ENCODE assay signal across 1 cellular context in the genomic region with DNA sequence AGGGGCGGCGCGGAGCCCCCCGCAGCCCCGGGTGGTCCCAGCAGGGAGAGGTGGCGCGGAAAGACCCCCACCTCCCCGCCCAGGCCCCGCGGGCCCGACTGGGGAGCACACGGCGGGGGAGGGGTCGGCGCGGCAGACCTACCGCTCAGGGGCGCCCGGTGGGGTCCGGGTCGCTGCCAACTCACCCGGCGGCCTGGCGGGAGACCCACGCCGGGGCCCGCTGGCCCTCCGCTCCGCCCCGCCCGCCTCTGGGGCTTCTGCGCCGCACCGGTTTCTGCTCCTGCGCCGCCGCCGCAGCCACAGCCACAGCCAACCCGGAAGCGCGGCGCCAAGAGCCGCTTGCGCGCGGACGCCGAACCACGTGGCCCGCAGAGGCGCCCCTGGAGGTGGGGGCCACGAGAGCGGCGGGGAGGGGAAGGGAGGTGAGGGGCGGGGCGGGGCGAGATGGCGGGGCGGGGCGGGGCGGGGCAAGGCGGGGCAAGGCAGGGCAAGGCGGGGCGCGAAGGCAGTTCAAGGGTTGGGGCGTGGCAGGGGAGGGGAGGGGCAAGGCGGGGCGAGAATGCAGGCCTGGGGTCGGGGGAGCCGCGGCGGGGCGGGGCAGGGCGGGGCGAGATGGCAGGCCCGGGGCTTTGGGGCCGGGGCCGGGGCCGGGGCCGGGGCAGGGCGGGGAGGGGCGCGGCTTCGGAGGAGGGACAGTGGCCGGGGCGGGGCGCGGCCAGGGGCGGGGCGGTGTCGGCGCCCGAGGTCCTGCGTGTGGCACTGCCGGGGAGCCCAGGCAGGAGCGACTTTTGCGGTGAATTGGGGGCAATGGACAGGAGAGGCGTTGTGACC.
TF ChIP-seq lines count a peak whose summit lies in the region.

A gene (minus strand): TSS at position 307 of the 831 bp plus-strand sequence. CDS start 1,193 bp downstream, outside the sequence.

TF ChIP-seq in H1, 55 proteins besides CTCF, POLR2A, EP300 and RAD21:
- no peak for TF ChIP-seq BRCA1 (IDR thresholded peaks at IDR 0.05; ENCODE audit: low read depth, low read length)
- no peak for TF ChIP-seq POU5F1 (IDR thresholded peaks at IDR 0.05; ENCODE audit: low read depth, low read length)
- peak; percentile 78 for TF ChIP-seq PHF8 (conservative IDR thresholded peaks at IDR 0.05; ENCODE audit: low read depth, low read length)
- TF ChIP-seq, protein P1, sequence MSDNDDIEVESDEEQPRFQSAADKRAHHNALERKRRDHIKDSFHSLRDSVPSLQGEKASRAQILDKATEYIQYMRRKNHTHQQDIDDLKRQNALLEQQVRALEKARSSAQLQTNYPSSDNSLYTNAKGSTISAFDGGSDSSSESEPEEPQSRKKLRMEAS (IDR thresholded peaks at IDR 0.05), result peak; percentile 87
- TF ChIP-seq EGR1 (IDR thresholded peaks at IDR 0.05; ENCODE audit: borderline replicate concordance, low read depth, low read length), result no peak
- TF ChIP-seq RNF2 (IDR thresholded peaks at IDR 0.05; ENCODE audit: borderline replicate concordance, low read depth, low read length, missing control alignments, poor library complexity, severe bottlenecking), result no peak
- TF ChIP-seq, protein P2, sequence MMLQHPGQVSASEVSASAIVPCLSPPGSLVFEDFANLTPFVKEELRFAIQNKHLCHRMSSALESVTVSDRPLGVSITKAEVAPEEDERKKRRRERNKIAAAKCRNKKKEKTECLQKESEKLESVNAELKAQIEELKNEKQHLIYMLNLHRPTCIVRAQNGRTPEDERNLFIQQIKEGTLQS (IDR thresholded peaks at IDR 0.05; ENCODE audit: insufficient read depth, low read depth, low read length), result no peak
- peak; percentile 16; the same call in 1 of the 2 replicates for TF ChIP-seq TBP (IDR thresholded peaks at IDR 0.05; ENCODE audit: low read depth, low read length)
- TF ChIP-seq NRF1 (IDR thresholded peaks at IDR 0.05; ENCODE audit: low read depth, low read length), result peak; percentile 37; the same call in 1 of the 2 replicates
- TF ChIP-seq SAP30 (IDR thresholded peaks at IDR 0.05; ENCODE audit: insufficient read depth, insufficient replicate concordance, low read length), result no peak
- TF ChIP-seq CHD2 (IDR thresholded peaks at IDR 0.05; ENCODE audit: low read length), result no peak
- no peak for TF ChIP-seq RBBP5 (IDR thresholded peaks at IDR 0.05; ENCODE audit: borderline replicate concordance, low read depth, low read length)
- no peak for TF ChIP-seq NANOG (IDR thresholded peaks at IDR 0.05; ENCODE audit: insufficient read depth, low read depth, low read length, poor library complexity, severe bottlenecking)
- TF ChIP-seq HDAC2 (IDR thresholded peaks at IDR 0.05; ENCODE audit: borderline replicate concordance in 1 of 2, low read depth in 2 of 2, low read length in 2 of 2), result no peak
- no peak for TF ChIP-seq KDM1A (IDR thresholded peaks at IDR 0.05; ENCODE audit: borderline replicate concordance, low read length)
- TF ChIP-seq, protein P3, sequence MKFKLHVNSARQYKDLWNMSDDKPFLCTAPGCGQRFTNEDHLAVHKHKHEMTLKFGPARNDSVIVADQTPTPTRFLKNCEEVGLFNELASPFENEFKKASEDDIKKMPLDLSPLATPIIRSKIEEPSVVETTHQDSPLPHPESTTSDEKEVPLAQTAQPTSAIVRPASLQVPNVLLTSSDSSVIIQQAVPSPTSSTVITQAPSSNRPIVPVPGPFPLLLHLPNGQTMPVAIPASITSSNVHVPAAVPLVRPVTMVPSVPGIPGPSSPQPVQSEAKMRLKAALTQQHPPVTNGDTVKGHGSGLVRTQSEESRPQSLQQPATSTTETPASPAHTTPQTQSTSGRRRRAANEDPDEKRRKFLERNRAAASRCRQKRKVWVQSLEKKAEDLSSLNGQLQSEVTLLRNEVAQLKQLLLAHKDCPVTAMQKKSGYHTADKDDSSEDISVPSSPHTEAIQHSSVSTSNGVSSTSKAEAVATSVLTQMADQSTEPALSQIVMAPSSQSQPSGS (IDR thresholded peaks at IDR 0.05; ENCODE audit: low read length), result no peak
- TF ChIP-seq ZNF274 (IDR thresholded peaks at IDR 0.05; ENCODE audit: borderline replicate concordance, extremely low read depth, low read length), result no peak
- TF ChIP-seq SP1 (IDR thresholded peaks at IDR 0.05; ENCODE audit: low read depth, low read length), result no peak
- no peak for TF ChIP-seq GABPA (IDR thresholded peaks at IDR 0.05; ENCODE audit: borderline replicate concordance, insufficient read depth, low read length)
- TF ChIP-seq JUND (IDR thresholded peaks at IDR 0.05; ENCODE audit: low read length), result no peak
- no peak for TF ChIP-seq TCF12 (IDR thresholded peaks at IDR 0.05; ENCODE audit: low read depth, low read length)
- no peak for TF ChIP-seq SIX5 (IDR thresholded peaks at IDR 0.05; ENCODE audit: low read depth, low read length)
- TF ChIP-seq ASH2L (IDR thresholded peaks at IDR 0.05; ENCODE audit: low read length), result no peak
- peak; percentile 73 for TF ChIP-seq TAF1 (IDR thresholded peaks at IDR 0.05; ENCODE audit: low read depth, low read length)
- TF ChIP-seq TAF7 (optimal IDR thresholded peaks at IDR 0.05; ENCODE audit: borderline replicate concordance, low read depth, low read length), result no peak
- 0 out of 2 replicates have a peak, but pooled peaks have one; percentile 13 for TF ChIP-seq CREB1 (IDR thresholded peaks at IDR 0.05)
- no peak for TF ChIP-seq RFX5 (IDR thresholded peaks at IDR 0.05; ENCODE audit: borderline replicate concordance, low read depth, low read length)
- no peak for TF ChIP-seq JUN (IDR thresholded peaks at IDR 0.05; ENCODE audit: low read depth, low read length)
- TF ChIP-seq CEBPB (IDR thresholded peaks at IDR 0.05; ENCODE audit: low read depth, low read length), result no peak
- no peak for TF ChIP-seq CBX5 (IDR thresholded peaks at IDR 0.05; ENCODE audit: low read depth, low read length)
- no peak for TF ChIP-seq BCL11A (IDR thresholded peaks at IDR 0.05; ENCODE audit: low read depth in 2 of 2, low read length in 2 of 2)
- TF ChIP-seq GTF2F1 (IDR thresholded peaks at IDR 0.05; ENCODE audit: borderline replicate concordance, low read depth, low read length), result no peak
- TF ChIP-seq, protein P4, sequence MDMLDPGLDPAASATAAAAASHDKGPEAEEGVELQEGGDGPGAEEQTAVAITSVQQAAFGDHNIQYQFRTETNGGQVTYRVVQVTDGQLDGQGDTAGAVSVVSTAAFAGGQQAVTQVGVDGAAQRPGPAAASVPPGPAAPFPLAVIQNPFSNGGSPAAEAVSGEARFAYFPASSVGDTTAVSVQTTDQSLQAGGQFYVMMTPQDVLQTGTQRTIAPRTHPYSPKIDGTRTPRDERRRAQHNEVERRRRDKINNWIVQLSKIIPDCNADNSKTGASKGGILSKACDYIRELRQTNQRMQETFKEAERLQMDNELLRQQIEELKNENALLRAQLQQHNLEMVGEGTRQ (IDR thresholded peaks at IDR 0.05; ENCODE audit: low read length), result peak; percentile 72
- no peak for TF ChIP-seq SRF (IDR thresholded peaks at IDR 0.05; ENCODE audit: low read depth, low read length)
- peak in 1 of 2 experiments; percentile 53; a peak in 1 of 4 replicates for TF ChIP-seq SIN3A (conservative IDR thresholded peaks at IDR 0.05 in 1 of 2, IDR thresholded peaks at IDR 0.05 in 1 of 2; ENCODE audit: low read depth in 1 of 2, low read length in 2 of 2)
- TF ChIP-seq CTBP2 (IDR thresholded peaks at IDR 0.05; ENCODE audit: borderline replicate concordance, insufficient read depth, insufficient read length, low read length), result no peak
- TF ChIP-seq BACH1 (IDR thresholded peaks at IDR 0.05; ENCODE audit: low read length), result no peak
- TF ChIP-seq SUZ12 (IDR thresholded peaks at IDR 0.05; ENCODE audit: low read length), result no peak
- no peak for TF ChIP-seq CBX8 (IDR thresholded peaks at IDR 0.05; ENCODE audit: borderline replicate concordance, low read depth, low read length)
- TF ChIP-seq SP2 (IDR thresholded peaks at IDR 0.05; ENCODE audit: low read length), result no peak
- TF ChIP-seq, protein P5, sequence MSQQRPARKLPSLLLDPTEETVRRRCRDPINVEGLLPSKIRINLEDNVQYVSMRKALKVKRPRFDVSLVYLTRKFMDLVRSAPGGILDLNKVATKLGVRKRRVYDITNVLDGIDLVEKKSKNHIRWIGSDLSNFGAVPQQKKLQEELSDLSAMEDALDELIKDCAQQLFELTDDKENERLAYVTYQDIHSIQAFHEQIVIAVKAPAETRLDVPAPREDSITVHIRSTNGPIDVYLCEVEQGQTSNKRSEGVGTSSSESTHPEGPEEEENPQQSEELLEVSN (IDR thresholded peaks at IDR 0.05), result peak; percentile 74
- no peak for TF ChIP-seq HDAC6 (IDR thresholded peaks at IDR 0.05; ENCODE audit: low read depth, low read length)
- TF ChIP-seq TEAD4 (IDR thresholded peaks at IDR 0.05; ENCODE audit: low read depth, low read length), result no peak
- TF ChIP-seq, protein P6, sequence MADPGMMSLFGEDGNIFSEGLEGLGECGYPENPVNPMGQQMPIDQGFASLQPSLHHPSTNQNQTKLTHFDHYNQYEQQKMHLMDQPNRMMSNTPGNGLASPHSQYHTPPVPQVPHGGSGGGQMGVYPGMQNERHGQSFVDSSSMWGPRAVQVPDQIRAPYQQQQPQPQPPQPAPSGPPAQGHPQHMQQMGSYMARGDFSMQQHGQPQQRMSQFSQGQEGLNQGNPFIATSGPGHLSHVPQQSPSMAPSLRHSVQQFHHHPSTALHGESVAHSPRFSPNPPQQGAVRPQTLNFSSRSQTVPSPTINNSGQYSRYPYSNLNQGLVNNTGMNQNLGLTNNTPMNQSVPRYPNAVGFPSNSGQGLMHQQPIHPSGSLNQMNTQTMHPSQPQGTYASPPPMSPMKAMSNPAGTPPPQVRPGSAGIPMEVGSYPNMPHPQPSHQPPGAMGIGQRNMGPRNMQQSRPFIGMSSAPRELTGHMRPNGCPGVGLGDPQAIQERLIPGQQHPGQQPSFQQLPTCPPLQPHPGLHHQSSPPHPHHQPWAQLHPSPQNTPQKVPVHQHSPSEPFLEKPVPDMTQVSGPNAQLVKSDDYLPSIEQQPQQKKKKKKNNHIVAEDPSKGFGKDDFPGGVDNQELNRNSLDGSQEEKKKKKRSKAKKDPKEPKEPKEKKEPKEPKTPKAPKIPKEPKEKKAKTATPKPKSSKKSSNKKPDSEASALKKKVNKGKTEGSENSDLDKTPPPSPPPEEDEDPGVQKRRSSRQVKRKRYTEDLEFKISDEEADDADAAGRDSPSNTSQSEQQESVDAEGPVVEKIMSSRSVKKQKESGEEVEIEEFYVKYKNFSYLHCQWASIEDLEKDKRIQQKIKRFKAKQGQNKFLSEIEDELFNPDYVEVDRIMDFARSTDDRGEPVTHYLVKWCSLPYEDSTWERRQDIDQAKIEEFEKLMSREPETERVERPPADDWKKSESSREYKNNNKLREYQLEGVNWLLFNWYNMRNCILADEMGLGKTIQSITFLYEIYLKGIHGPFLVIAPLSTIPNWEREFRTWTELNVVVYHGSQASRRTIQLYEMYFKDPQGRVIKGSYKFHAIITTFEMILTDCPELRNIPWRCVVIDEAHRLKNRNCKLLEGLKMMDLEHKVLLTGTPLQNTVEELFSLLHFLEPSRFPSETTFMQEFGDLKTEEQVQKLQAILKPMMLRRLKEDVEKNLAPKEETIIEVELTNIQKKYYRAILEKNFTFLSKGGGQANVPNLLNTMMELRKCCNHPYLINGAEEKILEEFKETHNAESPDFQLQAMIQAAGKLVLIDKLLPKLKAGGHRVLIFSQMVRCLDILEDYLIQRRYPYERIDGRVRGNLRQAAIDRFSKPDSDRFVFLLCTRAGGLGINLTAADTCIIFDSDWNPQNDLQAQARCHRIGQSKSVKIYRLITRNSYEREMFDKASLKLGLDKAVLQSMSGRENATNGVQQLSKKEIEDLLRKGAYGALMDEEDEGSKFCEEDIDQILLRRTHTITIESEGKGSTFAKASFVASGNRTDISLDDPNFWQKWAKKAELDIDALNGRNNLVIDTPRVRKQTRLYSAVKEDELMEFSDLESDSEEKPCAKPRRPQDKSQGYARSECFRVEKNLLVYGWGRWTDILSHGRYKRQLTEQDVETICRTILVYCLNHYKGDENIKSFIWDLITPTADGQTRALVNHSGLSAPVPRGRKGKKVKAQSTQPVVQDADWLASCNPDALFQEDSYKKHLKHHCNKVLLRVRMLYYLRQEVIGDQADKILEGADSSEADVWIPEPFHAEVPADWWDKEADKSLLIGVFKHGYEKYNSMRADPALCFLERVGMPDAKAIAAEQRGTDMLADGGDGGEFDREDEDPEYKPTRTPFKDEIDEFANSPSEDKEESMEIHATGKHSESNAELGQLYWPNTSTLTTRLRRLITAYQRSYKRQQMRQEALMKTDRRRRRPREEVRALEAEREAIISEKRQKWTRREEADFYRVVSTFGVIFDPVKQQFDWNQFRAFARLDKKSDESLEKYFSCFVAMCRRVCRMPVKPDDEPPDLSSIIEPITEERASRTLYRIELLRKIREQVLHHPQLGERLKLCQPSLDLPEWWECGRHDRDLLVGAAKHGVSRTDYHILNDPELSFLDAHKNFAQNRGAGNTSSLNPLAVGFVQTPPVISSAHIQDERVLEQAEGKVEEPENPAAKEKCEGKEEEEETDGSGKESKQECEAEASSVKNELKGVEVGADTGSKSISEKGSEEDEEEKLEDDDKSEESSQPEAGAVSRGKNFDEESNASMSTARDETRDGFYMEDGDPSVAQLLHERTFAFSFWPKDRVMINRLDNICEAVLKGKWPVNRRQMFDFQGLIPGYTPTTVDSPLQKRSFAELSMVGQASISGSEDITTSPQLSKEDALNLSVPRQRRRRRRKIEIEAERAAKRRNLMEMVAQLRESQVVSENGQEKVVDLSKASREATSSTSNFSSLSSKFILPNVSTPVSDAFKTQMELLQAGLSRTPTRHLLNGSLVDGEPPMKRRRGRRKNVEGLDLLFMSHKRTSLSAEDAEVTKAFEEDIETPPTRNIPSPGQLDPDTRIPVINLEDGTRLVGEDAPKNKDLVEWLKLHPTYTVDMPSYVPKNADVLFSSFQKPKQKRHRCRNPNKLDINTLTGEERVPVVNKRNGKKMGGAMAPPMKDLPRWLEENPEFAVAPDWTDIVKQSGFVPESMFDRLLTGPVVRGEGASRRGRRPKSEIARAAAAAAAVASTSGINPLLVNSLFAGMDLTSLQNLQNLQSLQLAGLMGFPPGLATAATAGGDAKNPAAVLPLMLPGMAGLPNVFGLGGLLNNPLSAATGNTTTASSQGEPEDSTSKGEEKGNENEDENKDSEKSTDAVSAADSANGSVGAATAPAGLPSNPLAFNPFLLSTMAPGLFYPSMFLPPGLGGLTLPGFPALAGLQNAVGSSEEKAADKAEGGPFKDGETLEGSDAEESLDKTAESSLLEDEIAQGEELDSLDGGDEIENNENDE (IDR thresholded peaks at IDR 0.05; ENCODE audit: insufficient replicate concordance, low read length), result no peak
- TF ChIP-seq SP4 (IDR thresholded peaks at IDR 0.05; ENCODE audit: low read length), result no peak
- no peak for TF ChIP-seq MAFK (IDR thresholded peaks at IDR 0.05; ENCODE audit: low read depth, low read length)
- no peak for TF ChIP-seq SIRT6 (IDR thresholded peaks at IDR 0.05; ENCODE audit: low read length)
- no peak for TF ChIP-seq EZH2 (IDR thresholded peaks at IDR 0.05; ENCODE audit: low read depth, low read length, severe bottlenecking)
- no peak for TF ChIP-seq POLR2AphosphoS5 (IDR thresholded peaks at IDR 0.05; ENCODE audit: low read depth, low read length)
- no peak for TF ChIP-seq YY1 (IDR thresholded peaks at IDR 0.05; ENCODE audit: low read depth, low read length)
- no peak for TF ChIP-seq KDM5A (IDR thresholded peaks at IDR 0.05; ENCODE audit: low read length)
- no peak for TF ChIP-seq FOSL1 (IDR thresholded peaks at IDR 0.05; ENCODE audit: insufficient read depth, low read depth, low read length)
- no peak for TF ChIP-seq RXRA (IDR thresholded peaks at IDR 0.05; ENCODE audit: insufficient read depth, low read depth, low read length)
- no peak for TF ChIP-seq KDM4A (IDR thresholded peaks at IDR 0.05; ENCODE audit: low read depth, low read length, severe bottlenecking)
- no peak for TF ChIP-seq CHD1 (IDR thresholded peaks at IDR 0.05; ENCODE audit: low read depth, low read length)
